In the genomic region with DNA sequence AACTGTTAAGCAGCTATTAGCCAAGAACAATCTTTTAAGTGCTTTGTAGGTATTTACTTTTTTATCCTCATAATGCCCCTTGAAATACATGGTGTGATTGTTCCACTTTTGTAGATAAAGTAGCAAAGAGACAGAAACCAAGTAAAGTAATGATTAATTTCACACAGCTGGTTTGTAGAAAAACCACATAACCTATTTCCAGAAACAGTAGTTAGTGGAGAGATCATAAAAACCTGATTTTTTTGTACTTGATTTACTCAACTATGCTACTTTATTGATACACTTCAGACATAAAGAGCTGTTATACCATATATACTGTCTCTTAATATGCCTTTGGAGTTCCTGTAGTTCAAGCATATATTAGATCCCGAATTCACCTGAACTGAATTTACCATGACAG, we compare ENCODE assay signal across 31 cellular contexts.
"Had no signal": no experiment of that assay in that cellular context is flagged by ENCODE, and none has a peak within 500 bp of the region (broad histone marks: within the 10 kb centered on the region; RNA-seq: fewer than 3 reads in every experiment).

No MANE protein-coding gene starts in this region.

- H2AFZ ChIP-seq: neural progenitor cell, parathyroid adenoma had no signal

- H3K4me3 ChIP-seq: gastrocnemius medialis, left lung, mucosa of descending colon, neural progenitor cell, right atrium auricular region, smooth muscle cell, testis, tibial artery had no signal

- ATAC-seq: esophagus mucosa; gastrocnemius medialis; left cardiac atrium; left lung; mucosa of descending colon; naive thymus-derived CD4-positive, alpha-beta T cell; sciatic nerve had no signal

- H3K27ac ChIP-seq: epithelial cell of prostate, gastrocnemius medialis, left lung, neural progenitor cell, parathyroid adenoma, right atrium auricular region, testis, tibial artery had no signal

- H3K27me3 ChIP-seq: gastrocnemius medialis, left lung, neural progenitor cell, right atrium auricular region, testis, tibial artery had no signal

- H3K9me3 ChIP-seq: gastrocnemius medialis, left lung, mucosa of descending colon, right atrium auricular region, testis, tibial artery had no signal

- H3K27ac Mint-ChIP-seq: dendritic cell treated with granulocyte-macrophage colony-stimulating factor and Interleukin-4, amounts not matched to agents 40 ng/mL and 50 ng/mL, for 4 days; endodermal cell; mesothelial cell of epicardium; naive thymus-derived CD4-positive, alpha-beta T cell; nephron; neural progenitor cell; progenitor cell of endocrine pancreas; type B pancreatic cell had no signal

- DNase-seq: effector CD8-positive, alpha-beta T cell; endodermal cell; foreskin fibroblast; gastrocnemius medialis; head of caudate nucleus; left cardiac atrium; left lung; mesenchymal stem cell; mucosa of descending colon; naive thymus-derived CD4-positive, alpha-beta T cell; stimulated activated CD4-positive, alpha-beta T cell treated with anti-CD3 and anti-CD28 coated beads, Interleukin-12 subunit alpha, Interleukin-12 subunit beta, amount 100 ng/mL, for 4 hours; stimulated activated CD4-positive, alpha-beta T cell treated with anti-CD3 and anti-CD28 coated beads, Interleukin-1b, Interleukin-23, amount 100 ng/mL, for 48 hours; stimulated activated CD4-positive, alpha-beta T cell treated with anti-CD3 and anti-CD28 coated beads, Interleukin-4, amount 100 ng/mL, for 1 hour; stimulated activated CD8-positive, alpha-beta memory T cell treated with anti-CD3 and anti-CD28 coated beads, Interleukin-4, amount 100 ng/mL, for 48 hours; stimulated activated naive CD4-positive, alpha-beta T cell; substantia nigra; testis; tibial artery had no signal

- H3K4me1 ChIP-seq: gastrocnemius medialis, left lung, neural progenitor cell, parathyroid adenoma, right atrium auricular region, testis, tibial artery had no signal

- H3K4me3 Mint-ChIP-seq: dendritic cell treated with granulocyte-macrophage colony-stimulating factor and Interleukin-4, amounts not matched to agents 40 ng/mL and 50 ng/mL, for 4 days; endodermal cell; mesothelial cell of epicardium; nephron; neural progenitor cell; type B pancreatic cell had no signal

- H3K4me1 Mint-ChIP-seq: neural progenitor cell had no signal

- H3K27me3 Mint-ChIP-seq: dendritic cell treated with granulocyte-macrophage colony-stimulating factor and Interleukin-4, amounts not matched to agents 40 ng/mL and 50 ng/mL, for 4 days; naive thymus-derived CD4-positive, alpha-beta T cell; progenitor cell of endocrine pancreas; type B pancreatic cell had no signal

- H3K9me3 Mint-ChIP-seq: dendritic cell treated with granulocyte-macrophage colony-stimulating factor and Interleukin-4, amounts not matched to agents 40 ng/mL and 50 ng/mL, for 4 days; endodermal cell; mesothelial cell of epicardium; nephron; neural progenitor cell; type B pancreatic cell had no signal

- H3K36me3 ChIP-seq: gastrocnemius medialis, left lung, neural progenitor cell, right atrium auricular region, tibial artery had no signal

- H3K9ac ChIP-seq: neural progenitor cell, parathyroid adenoma had no signal

- H3K79me2 ChIP-seq: parathyroid adenoma had no signal

- H3K36me3 Mint-ChIP-seq: mesothelial cell of epicardium, neural progenitor cell had no signal

- FAIRE-seq: islet of Langerhans had no signal

- H3K4me2 ChIP-seq: neural progenitor cell, smooth muscle cell had no signal
